13 cellular contexts compared by ENCODE assay signal in genomic region chr7:129191272-129191671, GRCh38. TPM values are rescaled to one million over a fixed set of nuclear protein-coding genes. Genes with fewer than 3 reads are reported as not detected.
DNase-seq lines count a peak whose midpoint lies in the region; ATAC-seq and TF ChIP-seq lines count a peak whose summit lies in the region.
"Had no signal": no experiment of that assay in that cellular context is flagged by ENCODE, and none has a peak within 500 bp of the region (broad histone marks: within the 10 kb centered on the region; RNA-seq: fewer than 3 reads in every experiment).

No MANE protein-coding gene starts in this region.

- peak overlapping the region; percentile 22 for H3K4me3 Mint-ChIP-seq in activated naive CD8-positive, alpha-beta T cell
- H3K4me3 Mint-ChIP-seq in activated naive CD8-positive, alpha-beta T cell treated with anti-CD3 and anti-CD28 coated beads, Interleukin-2, amount 50 U/mL, for 24 hours = no peak overlapping the region
- H3K4me3 Mint-ChIP-seq in WTC11 = peak overlapping the region; percentile 14; the same call in 1 of the 2 replicates
- H3K4me3 Mint-ChIP-seq in neural crest cell = peak overlapping the region; percentile 71
- H3K4me3 Mint-ChIP-seq in type B pancreatic cell = peak overlapping the region; percentile 68

- H3K27me3 Mint-ChIP-seq in activated naive CD8-positive, alpha-beta T cell = peaks cover 38% of the 10 kb centered on the region
- H3K27me3 Mint-ChIP-seq in activated naive CD8-positive, alpha-beta T cell treated with anti-CD3 and anti-CD28 coated beads, Interleukin-2, amount 50 U/mL, for 24 hours = peaks cover 44% of the 10 kb centered on the region
- peaks cover 25% of the 10 kb centered on the region for H3K27me3 Mint-ChIP-seq in WTC11 (ENCODE audit: low read depth)
- no peaks in the 10 kb centered on the region for H3K27me3 Mint-ChIP-seq in neural crest cell (ENCODE audit: low read depth)
- H3K27me3 Mint-ChIP-seq in type B pancreatic cell = peaks cover 4% of the 10 kb centered on the region

- DNase-seq in activated naive CD8-positive, alpha-beta T cell treated with anti-CD3 and anti-CD28 coated beads, Interleukin-2, amount 50 U/mL, for 24 hours = no peak
- DNase-seq in WTC11 (ENCODE audit: low spot score) = no peak
- DNase-seq in neural crest cell (ENCODE audit: low read depth, low spot score) = no peak
- DNase-seq in type B pancreatic cell (ENCODE audit: extremely low spot score, unreplicated experiment) = no peak
- no peak for DNase-seq in activated CD4-positive, CD25-positive, alpha-beta regulatory T cell treated with anti-CD3 and anti-CD28 coated beads, Interleukin-2, amount 50 U/mL, for 72 hours
- no peak for DNase-seq in HEK293T (ENCODE audit: extremely low spot score)
- no peak for DNase-seq in NK-92 treated with Interleukin-12 subunit alpha and Interleukin-12 subunit beta, amount 100 ng/mL, for 24 hours (lab: John Stamatoyannopoulos, UW)
- DNase-seq: C1 segment of cervical spinal cord, Karpas-422, MM.1S, NCI-H1092 treated with DMSO at 0.1 percent for 48 hours, NCI-H345 had no signal

- TF ChIP-seq CTCF in WTC11 (IDR thresholded peaks at IDR 0.05) (no peak), neural crest cell (conservative IDR thresholded peaks at IDR 0.05) (no peak), type B pancreatic cell (conservative IDR thresholded peaks at IDR 0.05) (no peak)

- POLR2A ChIA-PET in WTC11 (lab: Charles Lee) = no interaction called here
- POLR2A ChIA-PET in HEK293T (lab: Yijun Ruan, JAX) = no interaction called here

- peaks cover 12% of the 10 kb centered on the region for H3K4me1 Mint-ChIP-seq in activated naive CD8-positive, alpha-beta T cell (ENCODE audit: low read depth)
- peaks cover 13% of the 10 kb centered on the region for H3K4me1 Mint-ChIP-seq in activated naive CD8-positive, alpha-beta T cell treated with anti-CD3 and anti-CD28 coated beads, Interleukin-2, amount 50 U/mL, for 24 hours
- H3K4me1 Mint-ChIP-seq in WTC11 (peaks cover 40% of the 10 kb centered on the region), neural crest cell (peaks cover 37% of the 10 kb centered on the region), type B pancreatic cell (ENCODE audit: unreplicated experiment) (peaks cover 29% of the 10 kb centered on the region)

- CTCF ChIA-PET in WTC11 (lab: Charles Lee) = interaction anchor here (5.8 kb wide), 1 partner anchor 28 kb away, joined by 36 read pairs; no protein-coding TSS in a partner anchor
- CTCF ChIA-PET in HEK293T (lab: Yijun Ruan, JAX) = interaction anchor here (1.2 kb wide), 1 partner anchor 27 kb away, joined by 4 read pairs; no protein-coding TSS in a partner anchor

- no peaks in the 10 kb centered on the region for H3K36me3 Mint-ChIP-seq in activated naive CD8-positive, alpha-beta T cell
- H3K36me3 Mint-ChIP-seq in activated naive CD8-positive, alpha-beta T cell treated with anti-CD3 and anti-CD28 coated beads, Interleukin-2, amount 50 U/mL, for 24 hours (ENCODE audit: low read depth) = no peaks in the 10 kb centered on the region
- H3K36me3 Mint-ChIP-seq in WTC11 (peaks cover 25% of the 10 kb centered on the region), neural crest cell (ENCODE audit: low read depth) (peaks cover 15% of the 10 kb centered on the region), type B pancreatic cell (peaks cover 25% of the 10 kb centered on the region)

- ATAC-seq in activated naive CD8-positive, alpha-beta T cell treated with anti-CD3 and anti-CD28 coated beads, Interleukin-2, amount 50 U/mL, for 24 hours = no peak
- ATAC-seq in WTC11 = no peak

- no peaks in the 10 kb centered on the region for H3K9me3 Mint-ChIP-seq in activated naive CD8-positive, alpha-beta T cell (ENCODE audit: low read depth)
- no peaks in the 10 kb centered on the region for H3K9me3 Mint-ChIP-seq in activated naive CD8-positive, alpha-beta T cell treated with anti-CD3 and anti-CD28 coated beads, Interleukin-2, amount 50 U/mL, for 24 hours
- H3K9me3 Mint-ChIP-seq in WTC11 = peaks cover 10% of the 10 kb centered on the region; the same call in 1 of the 2 replicates
- H3K9me3 Mint-ChIP-seq in neural crest cell = no peaks in the 10 kb centered on the region
- H3K9me3 Mint-ChIP-seq in type B pancreatic cell = no peaks in the 10 kb centered on the region

- no peak overlapping the region for H3K27ac Mint-ChIP-seq in activated naive CD8-positive, alpha-beta T cell
- H3K27ac Mint-ChIP-seq in activated naive CD8-positive, alpha-beta T cell treated with anti-CD3 and anti-CD28 coated beads, Interleukin-2, amount 50 U/mL, for 24 hours = no peak overlapping the region
- H3K27ac Mint-ChIP-seq in WTC11 = no peak overlapping the region
- H3K27ac Mint-ChIP-seq in neural crest cell (ENCODE audit: unreplicated experiment) = no peak overlapping the region
- H3K27ac Mint-ChIP-seq in type B pancreatic cell = no peak overlapping the region

TF ChIP-seq in WTC11, 78 proteins besides CTCF, POLR2A, EP300 and RAD21 (continues in another document):
- TF ChIP-seq E2F4 (CRISPR knock-in tag; IDR thresholded peaks at IDR 0.05; ENCODE audit: borderline replicate concordance, low read depth) = no peak
- TF ChIP-seq ZBTB21 (CRISPR knock-in tag; IDR thresholded peaks at IDR 0.05; ENCODE audit: borderline replicate concordance) = no peak
- no peak for TF ChIP-seq E2F1 (CRISPR knock-in tag; IDR thresholded peaks at IDR 0.05)
- TF ChIP-seq MLX (CRISPR knock-in tag; IDR thresholded peaks at IDR 0.05) = no peak

TF ChIP-seq in HEK293T, 16 proteins besides CTCF, POLR2A, EP300 and RAD21:
- TF ChIP-seq BHLHE40 (IDR thresholded peaks at IDR 0.05; ENCODE audit: borderline replicate concordance) (no peak), FOXM1 (IDR thresholded peaks at IDR 0.05; ENCODE audit: borderline replicate concordance) (no peak), L3MBTL2 (conservative IDR thresholded peaks at IDR 0.05) (no peak), CTBP1 (IDR thresholded peaks at IDR 0.05; ENCODE audit: borderline replicate concordance) (no peak), NFRKB (IDR thresholded peaks at IDR 0.05) (no peak), ZNF384 (IDR thresholded peaks at IDR 0.05) (no peak)

RNA-seq across cellular contexts. Expression of gene SMO, which starts 2.8 kb away (rescaled TPM):
- 56.9 to 61.4 TPM (median 60.3 TPM) in 3 replicates for total RNA-seq in WTC11 (2021)
- 104 and 119 TPM in 2 replicates for total RNA-seq in neural crest cell
- total RNA-seq in type B pancreatic cell (ENCODE audit: low replicate concordance) = 38.6 and 94.9 TPM in 2 replicates

RNA-seq across cellular contexts. Expression of gene AHCYL2, which starts 33.6 kb away (rescaled TPM):
- total RNA-seq in WTC11 (2021) = 25.6 to 28.5 TPM (median 28.4 TPM) in 3 replicates
- total RNA-seq in neural crest cell = 18.7 and 19.1 TPM in 2 replicates
- 15.7 and 27.8 TPM in 2 replicates for total RNA-seq in type B pancreatic cell (ENCODE audit: low replicate concordance)

RNA-seq across cellular contexts. Expression of gene TSPAN33, which starts 46.8 kb away (rescaled TPM):
- total RNA-seq in WTC11 (2021) (30.0 to 42.9 TPM (median 39.8 TPM) in 3 replicates), neural crest cell (15.9 and 16.7 TPM in 2 replicates), type B pancreatic cell (ENCODE audit: low replicate concordance) (6.3 and 13.8 TPM in 2 replicates)
